Comparison of ENCODE assay signal across 8 cellular contexts in genomic region chr17:794876-795275, GRCh38. TPM values are rescaled to one million over a fixed set of nuclear protein-coding genes. Genes with fewer than 3 reads are reported as not detected.
DNase-seq lines count a peak whose midpoint lies in the region; ATAC-seq and TF ChIP-seq lines count a peak whose summit lies in the region.

No MANE protein-coding gene starts in this region.

- H3K9me3 ChIP-seq in lower lobe of right lung: no peaks in the 10 kb centered on the region
- H3K9me3 ChIP-seq in SJCRH30 (replicated peaks): no peaks in the 10 kb centered on the region

- H3K27ac ChIP-seq in lower lobe of right lung: peak overlapping the region; percentile 58
- H3K27ac ChIP-seq in SJCRH30: no peak overlapping the region

- H3K27me3 ChIP-seq in lower lobe of right lung (ENCODE audit: low read depth) (no peaks in the 10 kb centered on the region), SJCRH30 (no peaks in the 10 kb centered on the region)

- no peak for DNase-seq in GM12864 (ENCODE audit: low read depth)
- DNase-seq in NCI-H2081 treated with DMSO at 0.1 percent for 48 hours (lab: John Stamatoyannopoulos, UW): peak; percentile 81
- peak; percentile 44 for DNase-seq in activated CD4-positive, alpha-beta T cell treated with anti-CD3 and anti-CD28 coated beads, Interleukin-2, amount 50 U/mL, for 1 hour
- DNase-seq in effector memory CD8-positive, alpha-beta T cell: peak in 1 of 3 experiments; percentile 23
- DNase-seq in lower lobe of right lung: peak; percentile 81
- peak in 2 of 3 donors; percentile 8 to 14 for DNase-seq in stimulated activated CD4-positive, alpha-beta T cell treated with anti-CD3 and anti-CD28 coated beads, TNF-alpha, amount 100 ng/mL, for 1 hour (ENCODE audit: low read depth in 3 of 3, low spot score in 1 of 3)
- DNase-seq in SJCRH30: no peak
- DNase-seq in SIG-M5 treated with dmso at 0.1 percent for 504 hours (lab: John Stamatoyannopoulos, UW; ENCODE audit: unreplicated experiment): no peak

- H3K4me1 ChIP-seq in lower lobe of right lung (peaks cover 14% of the 10 kb centered on the region), SJCRH30 (no peaks in the 10 kb centered on the region)

- H3K4me3 Mint-ChIP-seq in effector memory CD8-positive, alpha-beta T cell: no peak overlapping the region

- peaks cover 21% of the 10 kb centered on the region for H3K36me3 Mint-ChIP-seq in effector memory CD8-positive, alpha-beta T cell (ENCODE audit: insufficient read depth)

- intact Hi-C loops in lower lobe of right lung (cut with DNase I): no loop called here

- H3K36me3 ChIP-seq in lower lobe of right lung: peaks cover 20% of the 10 kb centered on the region
- H3K36me3 ChIP-seq in SJCRH30: peaks cover 3% of the 10 kb centered on the region; the same call in 1 of the 2 replicates

- H3K9me3 Mint-ChIP-seq in effector memory CD8-positive, alpha-beta T cell: no peaks in the 10 kb centered on the region

- H3K4me3 ChIP-seq in GM12864 (ENCODE audit: low read depth, low read length) (no peak overlapping the region), lower lobe of right lung (peak overlapping the region; percentile 29), SJCRH30 (no peak overlapping the region)

- peak; percentile 56 for ATAC-seq in effector memory CD8-positive, alpha-beta T cell (replicated peaks)
- ATAC-seq in lower lobe of right lung: peak; percentile 73 to 75

- peaks cover 0 to 8% of the 10 kb centered on the region in 2 donors for H3K4me1 Mint-ChIP-seq in effector memory CD8-positive, alpha-beta T cell (ENCODE audit: low read depth in 2 of 2)

- no peaks in the 10 kb centered on the region for H3K27me3 Mint-ChIP-seq in effector memory CD8-positive, alpha-beta T cell

- peak; percentile 68 for TF ChIP-seq CTCF in GM12864 (IDR thresholded peaks at IDR 0.05; ENCODE audit: low read depth, low read length, missing control alignments)
- TF ChIP-seq CTCF in lower lobe of right lung (IDR thresholded peaks at IDR 0.05): peak; percentile 81

- peak overlapping the region in 1 of 2 donors; percentile 82 for H3K27ac Mint-ChIP-seq in effector memory CD8-positive, alpha-beta T cell

RNA-seq across cellular contexts. Expression of gene MRM3, which starts 12.7 kb away (rescaled TPM):
- total RNA-seq in lower lobe of right lung: 12.3 TPM
- total RNA-seq in SJCRH30 (2014; rRNA removed; shearing (Covaris generic)): 12.4 and 16.0 TPM in 2 replicates

RNA-seq across cellular contexts. Expression of gene GLOD4, which starts 12.8 kb away (rescaled TPM):
- total RNA-seq in lower lobe of right lung: 63.2 TPM
- 34.6 and 45.0 TPM in 2 replicates for total RNA-seq in SJCRH30 (2014; rRNA removed; shearing (Covaris generic))

RNA-seq across cellular contexts. Expression of gene GEMIN4, which starts 42.8 kb away (rescaled TPM):
- 21.5 TPM for total RNA-seq in lower lobe of right lung
- total RNA-seq in SJCRH30 (2014; rRNA removed; shearing (Covaris generic)): 19.7 and 20.3 TPM in 2 replicates

Comparison
In these comparisons a context has a peak if more than half of its experiments do, and no peak if none do; other contexts are left out.
1. DNase-seq: peak in NCI-H2081 treated with DMSO at 0.1 percent for 48 hours (single experiment), activated CD4-positive, alpha-beta T cell treated with anti-CD3 and anti-CD28 coated beads, Interleukin-2, amount 50 U/mL, for 1 hour (single experiment), lower lobe of right lung (single experiment) and stimulated activated CD4-positive, alpha-beta T cell treated with anti-CD3 and anti-CD28 coated beads, TNF-alpha, amount 100 ng/mL, for 1 hour (2 of 3); none in GM12864 (single experiment), SJCRH30 (0 of 2) and SIG-M5 treated with dmso at 0.1 percent for 504 hours (single experiment).